In genomic region chr15:28960979-28961378, GRCh38 we compare ENCODE assay signal across 11 cellular contexts.
DNase-seq lines count a peak whose midpoint lies in the region; ATAC-seq and TF ChIP-seq lines count a peak whose summit lies in the region.
"Had no signal": no experiment of that assay in that cellular context is flagged by ENCODE, and none has a peak within 500 bp of the region (broad histone marks: within the 10 kb centered on the region; RNA-seq: fewer than 3 reads in every experiment).

No MANE protein-coding gene starts in this region.

- H3K27ac Mint-ChIP-seq in activated CD4-positive, alpha-beta T cell treated with anti-CD3 and anti-CD28 coated beads for 36 hours: no peak overlapping the region
- H3K27ac Mint-ChIP-seq: T-helper 17 cell had no signal

- no peaks in the 10 kb centered on the region for H3K9me3 Mint-ChIP-seq in activated CD4-positive, alpha-beta T cell treated with anti-CD3 and anti-CD28 coated beads for 36 hours (ENCODE audit: low read depth)

- no peaks in the 10 kb centered on the region for H3K27me3 Mint-ChIP-seq in activated CD4-positive, alpha-beta T cell treated with anti-CD3 and anti-CD28 coated beads for 36 hours

- intact Hi-C loops in activated CD4-positive, alpha-beta T cell treated with anti-CD3 and anti-CD28 coated beads for 36 hours (cut with DNase I, micrococcal nuclease): no loop called here

- CTCF ChIA-PET in activated CD4-positive, alpha-beta T cell treated with anti-CD3 and anti-CD28 coated beads for 36 hours (lab: Charles Lee): interaction anchor here (0.6 kb wide), 1 partner anchor 39 kb away, joined by 3 read pairs; no protein-coding TSS in a partner anchor

- no peaks in the 10 kb centered on the region for H3K36me3 Mint-ChIP-seq in activated CD4-positive, alpha-beta T cell treated with anti-CD3 and anti-CD28 coated beads for 36 hours (ENCODE audit: low read depth)

- peaks cover 32% of the 10 kb centered on the region for H3K4me1 Mint-ChIP-seq in activated CD4-positive, alpha-beta T cell treated with anti-CD3 and anti-CD28 coated beads for 36 hours

- no peak for DNase-seq in activated CD4-positive, alpha-beta T cell treated with anti-CD3 and anti-CD28 coated beads for 36 hours
- no peak for DNase-seq in activated CD4-positive, alpha-beta T cell treated with anti-CD3 and anti-CD28 coated beads for 1 hour
- DNase-seq in NCI-H460 (ENCODE audit: extremely low read depth, low read depth) (peak; percentile 19), choroid plexus epithelial cell (ENCODE audit: low read depth) (peak; percentile 90), non-pigmented ciliary epithelial cell (ENCODE audit: low read depth) (peak; percentile 87), SKM-1 (lab: John Stamatoyannopoulos, UW; ENCODE audit: unreplicated experiment) (no peak), inferior parietal cortex (ENCODE audit: extremely low spot score) (no peak)
- DNase-seq: NCI-H187 treated with DMSO at 0.1 percent for 48 hours; stimulated activated CD4-positive, alpha-beta T cell treated with anti-CD3 and anti-CD28 coated beads, Interleukin-4, amount 100 ng/mL, for 24 hours; T-helper 17 cell had no signal

- H3K4me3 Mint-ChIP-seq in activated CD4-positive, alpha-beta T cell treated with anti-CD3 and anti-CD28 coated beads for 36 hours: no peak overlapping the region
- H3K4me3 Mint-ChIP-seq: T-helper 17 cell had no signal

- peak; percentile 32 for ATAC-seq in activated CD4-positive, alpha-beta T cell treated with anti-CD3 and anti-CD28 coated beads for 36 hours
- ATAC-seq in HG03039 (IDR thresholded peaks at IDR 0.05; ENCODE audit: unreplicated experiment): no peak
- ATAC-seq: T-helper 17 cell had no signal

- no peak overlapping the region for H3K4me3 ChIP-seq in choroid plexus epithelial cell (ENCODE audit: low read depth, low read length)

- no peak for TF ChIP-seq CTCF in choroid plexus epithelial cell (conservative IDR thresholded peaks at IDR 0.05; ENCODE audit: low read depth, low read length)

- POLR2A ChIA-PET in activated CD4-positive, alpha-beta T cell treated with anti-CD3 and anti-CD28 coated beads for 36 hours (lab: Charles Lee): no interaction called here

Comparison
In these comparisons a context has a peak if more than half of its experiments do, and no peak if none do; other contexts are left out.
1. DNase-seq: peak in NCI-H460 (single experiment), choroid plexus epithelial cell (single experiment) and non-pigmented ciliary epithelial cell (single experiment); none in activated CD4-positive, alpha-beta T cell treated with anti-CD3 and anti-CD28 coated beads for 36 hours (single experiment), activated CD4-positive, alpha-beta T cell treated with anti-CD3 and anti-CD28 coated beads for 1 hour (single experiment), SKM-1 (single experiment) and inferior parietal cortex (single experiment).